Comparison of ENCODE assay signal across 15 cellular contexts in genomic region chr10:86960863-86961434, GRCh38. TPM values are rescaled to one million over a fixed set of nuclear protein-coding genes. Genes with fewer than 3 reads are reported as not detected.
DNase-seq lines count a peak whose midpoint lies in the region; ATAC-seq and TF ChIP-seq lines count a peak whose summit lies in the region.
"Had no signal": no experiment of that assay in that cellular context is flagged by ENCODE, and none has a peak within 500 bp of the region (broad histone marks: within the 10 kb centered on the region; RNA-seq: fewer than 3 reads in every experiment).

No MANE protein-coding gene starts in this region.

- ATAC-seq in activated CD8-positive, alpha-beta memory T cell treated with anti-CD3 and anti-CD28 coated beads, Interleukin-2, amount 10 ng/mL, durations not matched to agents 7 days and 5 days, result no peak
- ATAC-seq in SK-N-SH treated with all-trans-retinoic acid at 6 μM for 48 hours, result no peak

- no peaks in the 10 kb centered on the region for H3K79me2 ChIP-seq in osteoblast (ENCODE audit: insufficient read depth, low read length)

- no peak overlapping the region for H3K4me3 Mint-ChIP-seq in endodermal cell
- no peak overlapping the region for H3K4me3 Mint-ChIP-seq in activated CD8-positive, alpha-beta memory T cell treated with anti-CD3 and anti-CD28 coated beads, Interleukin-2, amount 10 ng/mL, durations not matched to agents 7 days and 5 days

- H3K4me1 ChIP-seq in HUES64 (ENCODE audit: insufficient read depth, low read length) (peaks cover 26% of the 10 kb centered on the region), endodermal cell (ENCODE audit: control insufficient read depth, insufficient read depth, low read length) (no peaks in the 10 kb centered on the region), osteoblast (ENCODE audit: insufficient read depth, low read length) (peaks cover 14% of the 10 kb centered on the region)

- no peaks in the 10 kb centered on the region for H3K9me3 ChIP-seq in HUES64 (ENCODE audit: insufficient read depth, low read depth, low read length)
- H3K9me3 ChIP-seq in endodermal cell (ENCODE audit: control insufficient read depth, low read length), result no peaks in the 10 kb centered on the region
- H3K9me3 ChIP-seq in osteoblast (ENCODE audit: low read depth, low read length), result no peaks in the 10 kb centered on the region
- H3K9me3 ChIP-seq: gastroesophageal sphincter, mucosa of descending colon, uterus had no signal

- peaks cover 16% of the 10 kb centered on the region for H3K4me1 Mint-ChIP-seq in endodermal cell
- peaks cover 11% of the 10 kb centered on the region for H3K4me1 Mint-ChIP-seq in activated CD8-positive, alpha-beta memory T cell treated with anti-CD3 and anti-CD28 coated beads, Interleukin-2, amount 10 ng/mL, durations not matched to agents 7 days and 5 days

- H3K9me3 Mint-ChIP-seq in endodermal cell, result no peaks in the 10 kb centered on the region
- no peaks in the 10 kb centered on the region for H3K9me3 Mint-ChIP-seq in activated CD8-positive, alpha-beta memory T cell treated with anti-CD3 and anti-CD28 coated beads, Interleukin-2, amount 10 ng/mL, durations not matched to agents 7 days and 5 days (ENCODE audit: low read depth)
- H3K9me3 Mint-ChIP-seq: activated T-helper 2 cell treated with anti-CD3 and anti-CD28 coated beads, Interferon-gamma antibody, Interleukin-2, Interleukin-4, amounts not matched to agents 10 μg/mL and 5 μg/mL and 100 μg/mL, durations not matched to agents 14 hours and 24 hours and 36 hours had no signal

- no peaks in the 10 kb centered on the region for H4K20me1 ChIP-seq in osteoblast (ENCODE audit: insufficient read depth, low read length)

- H3K4me3 ChIP-seq in HUES64 (ENCODE audit: low read length), result no peak overlapping the region
- H3K4me3 ChIP-seq in endodermal cell (ENCODE audit: low read length), result no peak overlapping the region
- H3K4me3 ChIP-seq in osteoblast (ENCODE audit: insufficient read depth, low read length), result no peak overlapping the region
- H3K4me3 ChIP-seq: mucosa of descending colon, uterus had no signal

- WGBS in HUES64, result 92% methylated on average over 9 of the region's 9 CpGs
- 94 to 96% methylated on average over 8 to 9 of the region's 9 CpGs for WGBS in endodermal cell (ENCODE audit: insufficient coverage in 1 of 2, insufficient read length in 1 of 2), 2 experiments

- in situ Hi-C loops in GM13976 (cut with MboI; ENCODE audit: low sequenced_read_pairs, unreplicated experiment), result no loop called here

- H3K9ac ChIP-seq in HUES64 (ENCODE audit: low read depth, low read length) (peak overlapping the region; percentile 19; the same call in 1 of the 2 replicates), endodermal cell (ENCODE audit: extremely low read depth, low read length, poor library complexity, severe bottlenecking) (no peak overlapping the region)

- no peaks in the 10 kb centered on the region for H3K27me3 Mint-ChIP-seq in endodermal cell (ENCODE audit: insufficient read depth)
- no peaks in the 10 kb centered on the region for H3K27me3 Mint-ChIP-seq in activated CD8-positive, alpha-beta memory T cell treated with anti-CD3 and anti-CD28 coated beads, Interleukin-2, amount 10 ng/mL, durations not matched to agents 7 days and 5 days

- H3K4me2 ChIP-seq in osteoblast (ENCODE audit: insufficient read depth, low read length), result no peak overlapping the region

- DNase-seq in GM13976 (ENCODE audit: low spot score), result peak; percentile 27
- peak; percentile 45 for DNase-seq in endodermal cell
- peak; percentile 70 for DNase-seq in osteoblast (ENCODE audit: insufficient read length, low spot score, missing footprints)
- no peak for DNase-seq in Ammon's horn (ENCODE audit: low spot score)
- no peak for DNase-seq in activated CD8-positive, alpha-beta memory T cell treated with anti-CD3 and anti-CD28 coated beads, Interleukin-2, amount 10 ng/mL, durations not matched to agents 7 days and 5 days
- DNase-seq in stimulated activated naive CD4-positive, alpha-beta T cell (lab: John Stamatoyannopoulos, UW), result no peak
- DNase-seq: NCI-H187 treated with DMSO at 0.1 percent for 48 hours, NCI-H510A treated with DMSO at 0.1 percent for 48 hours had no signal

- CTCF ChIA-PET in activated CD8-positive, alpha-beta memory T cell treated with anti-CD3 and anti-CD28 coated beads, Interleukin-2, amount 10 ng/mL, durations not matched to agents 7 days and 5 days (lab: Charles Lee), result interaction anchor here (1.1 to 1.9 kb wide), 6 partner anchors 9 to 24 kb away, joined by 3 to 16 read pairs (median 5); no protein-coding TSS in a partner anchor

- TF ChIP-seq CTCF in GM13976 (IDR thresholded peaks at IDR 0.05; ENCODE audit: borderline replicate concordance, control extremely low read depth, extremely low read depth, insufficient read depth, missing control alignments), result no peak
- TF ChIP-seq CTCF in endodermal cell (conservative IDR thresholded peaks at IDR 0.05), result no peak
- no peak for TF ChIP-seq CTCF in osteoblast (IDR thresholded peaks at IDR 0.05; ENCODE audit: extremely low read depth, low read depth, low read length)

- H3K36me3 ChIP-seq in HUES64 (ENCODE audit: insufficient read depth, low read length), result no peaks in the 10 kb centered on the region
- H3K36me3 ChIP-seq in endodermal cell (ENCODE audit: control insufficient read depth, insufficient read depth, low read length), result no peaks in the 10 kb centered on the region
- H3K36me3 ChIP-seq in osteoblast (ENCODE audit: insufficient read depth, low read length), result no peaks in the 10 kb centered on the region
- H3K36me3 ChIP-seq: gastroesophageal sphincter, uterus had no signal

- H2AFZ ChIP-seq in osteoblast (ENCODE audit: low read length), result no peak overlapping the region

- no peak overlapping the region for H3K27ac ChIP-seq in HUES64 (ENCODE audit: low read depth, low read length)
- H3K27ac ChIP-seq in endodermal cell (ENCODE audit: low read depth, low read length), result no peak overlapping the region
- no peak overlapping the region for H3K27ac ChIP-seq in osteoblast (ENCODE audit: low read depth, low read length)

- H3K27me3 ChIP-seq in HUES64 (ENCODE audit: insufficient read depth, low read length) (no peaks in the 10 kb centered on the region), endodermal cell (ENCODE audit: control insufficient read depth, insufficient read depth, low read length, poor library complexity, severe bottlenecking) (no peaks in the 10 kb centered on the region), osteoblast (ENCODE audit: insufficient read depth, low read length) (no peaks in the 10 kb centered on the region)
- H3K27me3 ChIP-seq: gastroesophageal sphincter, uterus had no signal

- peak overlapping the region; percentile 84 for H3K27ac Mint-ChIP-seq in endodermal cell
- no peak overlapping the region for H3K27ac Mint-ChIP-seq in activated CD8-positive, alpha-beta memory T cell treated with anti-CD3 and anti-CD28 coated beads, Interleukin-2, amount 10 ng/mL, durations not matched to agents 7 days and 5 days
- H3K27ac Mint-ChIP-seq: activated T-helper 2 cell treated with anti-CD3 and anti-CD28 coated beads, Interferon-gamma antibody, Interleukin-2, Interleukin-4, amounts not matched to agents 10 μg/mL and 5 μg/mL and 100 μg/mL, durations not matched to agents 14 hours and 24 hours and 36 hours had no signal

- H3K36me3 Mint-ChIP-seq in endodermal cell (ENCODE audit: low read depth), result no peaks in the 10 kb centered on the region
- H3K36me3 Mint-ChIP-seq in activated CD8-positive, alpha-beta memory T cell treated with anti-CD3 and anti-CD28 coated beads, Interleukin-2, amount 10 ng/mL, durations not matched to agents 7 days and 5 days, result no peaks in the 10 kb centered on the region

TF ChIP-seq in SK-N-SH treated with all-trans-retinoic acid at 6 μM for 48 hours, 23 proteins besides CTCF, POLR2A, EP300 and RAD21 (continues in another document):
- TF ChIP-seq OSR1 (CRISPR knock-in tag; IDR thresholded peaks at IDR 0.05) (no peak), CREB5 (CRISPR knock-in tag; IDR thresholded peaks at IDR 0.05; ENCODE audit: low read depth) (no peak), ARNTL (CRISPR knock-in tag; IDR thresholded peaks at IDR 0.05; ENCODE audit: borderline replicate concordance, low read depth) (no peak)

RNA-seq across cellular contexts. Expression of gene SNCG, which starts 2.5 kb away (rescaled TPM):
- polyA plus RNA-seq in HUES64 (2013, experiment 1 of 2), result 8.2 TPM
- 10.6 TPM for polyA plus RNA-seq in HUES64 (2013, experiment 2 of 2)
- total RNA-seq in endodermal cell (1 to 10 TPM in 1 of 2 donors, under 1 TPM in 1; 0.60 to 2.7 TPM), osteoblast (0.36 and 2.4 TPM in 2 replicates)
- 14.7 TPM for polyA plus RNA-seq in endodermal cell (2013, experiment 1 of 2)
- polyA plus RNA-seq in endodermal cell (2013, experiment 2 of 2), result 11.6 TPM
- total RNA-seq in activated CD8-positive, alpha-beta memory T cell treated with anti-CD3 and anti-CD28 coated beads, Interleukin-2, amount 10 ng/mL, durations not matched to agents 7 days and 5 days, result not detected
- total RNA-seq: activated T-helper 2 cell treated with anti-CD3 and anti-CD28 coated beads, Interferon-gamma antibody, Interleukin-2, Interleukin-4, amounts not matched to agents 10 μg/mL and 5 μg/mL and 100 μg/mL, durations not matched to agents 14 hours and 24 hours and 36 hours had no signal

RNA-seq across cellular contexts. Expression of gene MMRN2, which starts 3.5 kb away (rescaled TPM):
- polyA plus RNA-seq in HUES64 (2013, experiment 1 of 2), result 0.85 TPM
- polyA plus RNA-seq in HUES64 (2013, experiment 2 of 2), result 1.4 TPM
- 1 to 10 TPM in 1 of 2 donors, under 1 TPM in 1; 1.00 to 1.3 TPM for total RNA-seq in endodermal cell
- polyA plus RNA-seq in endodermal cell (2013, experiment 1 of 2), result 0.75 TPM
- polyA plus RNA-seq in endodermal cell (2013, experiment 2 of 2), result 0.58 TPM
- total RNA-seq in osteoblast, result 1.1 and 3.5 TPM in 2 replicates
- not detected for total RNA-seq in activated CD8-positive, alpha-beta memory T cell treated with anti-CD3 and anti-CD28 coated beads, Interleukin-2, amount 10 ng/mL, durations not matched to agents 7 days and 5 days
- total RNA-seq: activated T-helper 2 cell treated with anti-CD3 and anti-CD28 coated beads, Interferon-gamma antibody, Interleukin-2, Interleukin-4, amounts not matched to agents 10 μg/mL and 5 μg/mL and 100 μg/mL, durations not matched to agents 14 hours and 24 hours and 36 hours had no signal

RNA-seq across cellular contexts. Expression of gene ADIRF, which starts 7.3 kb away (rescaled TPM):
- polyA plus RNA-seq in HUES64 (2013, experiment 1 of 2), result not detected
- not detected for polyA plus RNA-seq in HUES64 (2013, experiment 2 of 2)
- total RNA-seq in endodermal cell (under 1 TPM in 1 of 2 donors, not detected in 1; 0.53 TPM), osteoblast (11.9 and 18.3 TPM in 2 replicates)
- polyA plus RNA-seq in endodermal cell (2013, experiment 1 of 2), result 0.50 TPM
- 0.66 TPM for polyA plus RNA-seq in endodermal cell (2013, experiment 2 of 2)
- not detected for total RNA-seq in activated CD8-positive, alpha-beta memory T cell treated with anti-CD3 and anti-CD28 coated beads, Interleukin-2, amount 10 ng/mL, durations not matched to agents 7 days and 5 days
- total RNA-seq: activated T-helper 2 cell treated with anti-CD3 and anti-CD28 coated beads, Interferon-gamma antibody, Interleukin-2, Interleukin-4, amounts not matched to agents 10 μg/mL and 5 μg/mL and 100 μg/mL, durations not matched to agents 14 hours and 24 hours and 36 hours had no signal

RNA-seq across cellular contexts. Expression of gene FAM25A, which starts 59.1 kb away (rescaled TPM):
- not detected for polyA plus RNA-seq in HUES64 (2013, experiment 1 of 2)
- polyA plus RNA-seq in HUES64 (2013, experiment 2 of 2), result not detected
- total RNA-seq in endodermal cell (not detected), osteoblast (not detected in 2 replicates)
- polyA plus RNA-seq in endodermal cell (2013, experiment 1 of 2), result not detected
- polyA plus RNA-seq in endodermal cell (2013, experiment 2 of 2), result not detected
- not detected for total RNA-seq in activated CD8-positive, alpha-beta memory T cell treated with anti-CD3 and anti-CD28 coated beads, Interleukin-2, amount 10 ng/mL, durations not matched to agents 7 days and 5 days
- total RNA-seq: activated T-helper 2 cell treated with anti-CD3 and anti-CD28 coated beads, Interferon-gamma antibody, Interleukin-2, Interleukin-4, amounts not matched to agents 10 μg/mL and 5 μg/mL and 100 μg/mL, durations not matched to agents 14 hours and 24 hours and 36 hours; gastroesophageal sphincter; mucosa of descending colon; omental fat pad; uterus had no signal

Comparison
In these comparisons a context has a peak if more than half of its experiments do, and no peak if none do; other contexts are left out.
1. DNase-seq: peak in GM13976 (single experiment), endodermal cell (single experiment) and osteoblast (single experiment); none in Ammon's horn (single experiment), activated CD8-positive, alpha-beta memory T cell treated with anti-CD3 and anti-CD28 coated beads, Interleukin-2, amount 10 ng/mL, durations not matched to agents 7 days and 5 days (single experiment) and stimulated activated naive CD4-positive, alpha-beta T cell (0 of 6).